13 cellular contexts compared by ENCODE assay signal in the genomic region with DNA sequence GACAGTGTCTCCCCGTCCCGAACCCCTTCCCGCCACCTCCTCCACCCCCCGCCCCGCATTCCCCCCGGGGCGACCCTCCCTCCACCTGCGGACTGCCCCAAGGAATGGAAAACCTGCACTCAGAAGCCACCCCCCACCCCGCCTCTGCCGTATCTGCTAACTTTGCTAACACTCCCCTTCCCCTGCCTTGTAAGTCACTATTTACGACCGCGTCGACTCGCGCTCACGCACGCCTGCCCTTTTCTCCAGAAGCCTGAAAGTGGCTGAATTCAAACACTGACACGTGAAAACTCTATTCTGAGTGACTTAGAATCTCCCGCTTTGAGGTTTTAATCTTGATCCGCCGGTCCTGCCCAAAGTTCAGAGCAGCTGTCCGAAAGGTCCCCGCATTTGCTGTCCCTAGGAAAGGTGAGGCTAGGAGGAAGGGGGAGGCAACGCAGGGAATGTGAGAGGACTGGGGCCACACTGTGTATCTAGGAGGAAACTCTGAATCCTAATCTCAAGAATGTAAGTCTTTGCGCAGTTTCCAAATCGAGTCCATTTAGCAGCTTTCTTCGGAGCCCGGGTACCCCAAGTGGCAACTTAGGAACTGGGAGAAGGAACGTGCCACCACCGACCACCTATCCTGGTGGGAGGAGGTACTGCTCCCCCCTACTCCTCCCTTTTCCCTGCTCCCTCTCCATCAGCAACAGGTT. TPM values are rescaled to one million over a fixed set of nuclear protein-coding genes. Genes with fewer than 3 reads are reported as not detected.
A peak's percentile ranks its signal among the peaks of the same experiment; 100 is the strongest.
DNase-seq lines count a peak whose midpoint lies in the region; ATAC-seq, FAIRE-seq and TF ChIP-seq lines count a peak whose summit lies in the region.
"Had no signal": no experiment of that assay in that cellular context is flagged by ENCODE, and none has a peak within 500 bp of the region (broad histone marks: within the 10 kb centered on the region; RNA-seq: fewer than 3 reads in every experiment).

No MANE protein-coding gene starts in this region.

- peaks cover 50% of the 10 kb centered on the region for H3K4me1 Mint-ChIP-seq in activated T-cell treated with anti-CD3 and anti-CD28 coated beads, Interleukin-2, amount 50 U/mL, for 72 hours (ENCODE audit: low read depth)
- H3K4me1 Mint-ChIP-seq in activated CD8-positive, alpha-beta T cell treated with anti-CD3 and anti-CD28 coated beads for 36 hours (ENCODE audit: low read depth): peaks cover 30% of the 10 kb centered on the region

- POLR2A ChIA-PET in activated CD8-positive, alpha-beta T cell treated with anti-CD3 and anti-CD28 coated beads for 36 hours (lab: Charles Lee): no interaction called here

- H3K4me3 ChIP-seq in kidney (ENCODE audit: low read length in 2 of 2): no peak overlapping the region

- CTCF ChIA-PET in activated CD8-positive, alpha-beta T cell treated with anti-CD3 and anti-CD28 coated beads for 36 hours (lab: Charles Lee): interaction anchor here (1.3 kb wide), 1 partner anchor 20 kb away, joined by 4 read pairs; no protein-coding TSS in a partner anchor

- TF ChIP-seq CTCF in kidney (IDR thresholded peaks at IDR 0.05; ENCODE audit: borderline replicate concordance, extremely low read depth, insufficient read depth): no peak
- no peak for TF ChIP-seq CTCF in foreskin keratinocyte (conservative IDR thresholded peaks at IDR 0.05)
- no peak for TF ChIP-seq CTCF in activated CD8-positive, alpha-beta T cell treated with anti-CD3 and anti-CD28 coated beads for 36 hours (IDR thresholded peaks at IDR 0.05)

- intact Hi-C loops in kidney (cut with DNase I): no loop called here
- intact Hi-C loops in activated CD8-positive, alpha-beta T cell treated with anti-CD3 and anti-CD28 coated beads for 36 hours (cut with micrococcal nuclease): no loop called here

- H3K4me1 ChIP-seq in kidney (ENCODE audit: control insufficient read depth in 1 of 2, insufficient read depth in 1 of 2, low read depth in 1 of 2, low read length in 2 of 2) (no peaks in the 10 kb centered on the region), foreskin keratinocyte (peaks cover 5% of the 10 kb centered on the region)
- H3K4me1 ChIP-seq: parathyroid adenoma had no signal

- peaks cover 0 to 2% of the 10 kb centered on the region in 2 donors for H3K9me3 Mint-ChIP-seq in activated T-cell treated with anti-CD3 and anti-CD28 coated beads, Interleukin-2, amount 50 U/mL, for 72 hours
- H3K9me3 Mint-ChIP-seq in activated CD8-positive, alpha-beta T cell treated with anti-CD3 and anti-CD28 coated beads for 36 hours: no peaks in the 10 kb centered on the region

- H3K27ac ChIP-seq in kidney (ENCODE audit: low read depth in 2 of 2, low read length in 2 of 2) (no peak overlapping the region), foreskin keratinocyte (no peak overlapping the region)
- H3K27ac ChIP-seq: parathyroid adenoma had no signal

- H3K27me3 Mint-ChIP-seq in activated T-cell treated with anti-CD3 and anti-CD28 coated beads, Interleukin-2, amount 50 U/mL, for 72 hours (ENCODE audit: low read depth): peaks cover 94% of the 10 kb centered on the region
- H3K27me3 Mint-ChIP-seq in activated CD8-positive, alpha-beta T cell treated with anti-CD3 and anti-CD28 coated beads for 36 hours: peaks cover 72% of the 10 kb centered on the region

- no peak for DNase-seq in activated T-cell treated with anti-CD3 and anti-CD28 coated beads, Interleukin-2, amount 50 U/mL, for 72 hours
- no peak for DNase-seq in activated T-cell treated with anti-CD3 and anti-CD28 coated beads, Interleukin-2, amount 50 U/mL, for 1 hour
- DNase-seq in astrocyte of the hippocampus (ENCODE audit: low read depth, low spot score) (peak; percentile 55), kidney (peak; percentile 56), superior temporal gyrus (ENCODE audit: extremely low spot score) (peak; percentile 17), ecto neural progenitor cell (ENCODE audit: low spot score) (no peak), foreskin keratinocyte (no peak)
- no peak for DNase-seq in activated CD8-positive, alpha-beta T cell treated with anti-CD3 and anti-CD28 coated beads for 36 hours
- DNase-seq: aorta had no signal

- peaks cover 1 to 6% of the 10 kb centered on the region in 2 donors for H3K36me3 Mint-ChIP-seq in activated T-cell treated with anti-CD3 and anti-CD28 coated beads, Interleukin-2, amount 50 U/mL, for 72 hours (ENCODE audit: insufficient read depth in 2 of 2)
- no peaks in the 10 kb centered on the region for H3K36me3 Mint-ChIP-seq in activated CD8-positive, alpha-beta T cell treated with anti-CD3 and anti-CD28 coated beads for 36 hours (ENCODE audit: low read depth)

- H3K9ac ChIP-seq in kidney (ENCODE audit: low read length in 2 of 2): no peak overlapping the region
- H3K9ac ChIP-seq: parathyroid adenoma had no signal

- H3K27ac Mint-ChIP-seq in activated T-cell treated with anti-CD3 and anti-CD28 coated beads, Interleukin-2, amount 50 U/mL, for 72 hours: no peak overlapping the region
- H3K27ac Mint-ChIP-seq in activated CD8-positive, alpha-beta T cell treated with anti-CD3 and anti-CD28 coated beads for 36 hours: no peak overlapping the region

- peaks cover 96% of the 10 kb centered on the region for H3K27me3 ChIP-seq in foreskin keratinocyte

- FAIRE-seq in kidney (lab: Jason Lieb, UNC): no peak

- H3K36me3 ChIP-seq in kidney (ENCODE audit: control insufficient read depth in 1 of 2, insufficient read depth in 2 of 2, low read length in 2 of 2): no peaks in the 10 kb centered on the region

- H3K9me3 ChIP-seq in kidney (ENCODE audit: control insufficient read depth in 1 of 2, low read length in 2 of 2): no peaks in the 10 kb centered on the region

- H3K4me3 Mint-ChIP-seq in activated T-cell treated with anti-CD3 and anti-CD28 coated beads, Interleukin-2, amount 50 U/mL, for 72 hours: peak overlapping the region; percentile 33 to 82
- no peak overlapping the region for H3K4me3 Mint-ChIP-seq in activated CD8-positive, alpha-beta T cell treated with anti-CD3 and anti-CD28 coated beads for 36 hours

- no peak for ATAC-seq in activated T-cell treated with anti-CD3 and anti-CD28 coated beads, Interleukin-2, amount 50 U/mL, for 72 hours (replicated peaks in 1 of 2)
- ATAC-seq in foreskin keratinocyte: no peak
- no peak for ATAC-seq in activated CD8-positive, alpha-beta T cell treated with anti-CD3 and anti-CD28 coated beads for 36 hours
- ATAC-seq: left lobe of liver had no signal

RNA-seq across cellular contexts. Expression of a gene that starts 9.3 kb away (rescaled TPM):
- total RNA-seq in activated T-cell treated with anti-CD3 and anti-CD28 coated beads, Interleukin-2, amount 50 U/mL, for 72 hours: not detected
- total RNA-seq in kidney: not detected
- not detected for polyA plus RNA-seq in kidney (ENCODE audit: insufficient read depth, low read depth, low replicate concordance)
- total RNA-seq in foreskin keratinocyte: not detected in 2 replicates
- polyA plus RNA-seq in foreskin keratinocyte: not detected in 2 replicates
- total RNA-seq in activated CD8-positive, alpha-beta T cell treated with anti-CD3 and anti-CD28 coated beads for 36 hours: not detected
- total RNA-seq: aorta, G401, left lobe of liver had no signal
- polyA plus RNA-seq: aorta, esophagus had no signal

Comparison
In these comparisons a context has a peak if more than half of its experiments do, and no peak if none do; other contexts are left out.
1. DNase-seq: peak in astrocyte of the hippocampus (single experiment), kidney (single experiment) and superior temporal gyrus (single experiment); none in activated T-cell treated with anti-CD3 and anti-CD28 coated beads, Interleukin-2, amount 50 U/mL, for 72 hours (0 of 2), activated T-cell treated with anti-CD3 and anti-CD28 coated beads, Interleukin-2, amount 50 U/mL, for 1 hour (single experiment), ecto neural progenitor cell (single experiment), foreskin keratinocyte (0 of 2) and activated CD8-positive, alpha-beta T cell treated with anti-CD3 and anti-CD28 coated beads for 36 hours (single experiment).